In genomic region chr5:147515269-147515668, GRCh38 we compare ENCODE assay signal across 2 cellular contexts.
A peak's percentile ranks its signal among the peaks of the same experiment; 100 is the strongest.
TF ChIP-seq lines count a peak whose summit lies in the region.

No MANE protein-coding gene starts in this region.

TF ChIP-seq in A549, 52 proteins besides CTCF, POLR2A, EP300 and RAD21 (continued from another document):
- TF ChIP-seq, protein P1, sequence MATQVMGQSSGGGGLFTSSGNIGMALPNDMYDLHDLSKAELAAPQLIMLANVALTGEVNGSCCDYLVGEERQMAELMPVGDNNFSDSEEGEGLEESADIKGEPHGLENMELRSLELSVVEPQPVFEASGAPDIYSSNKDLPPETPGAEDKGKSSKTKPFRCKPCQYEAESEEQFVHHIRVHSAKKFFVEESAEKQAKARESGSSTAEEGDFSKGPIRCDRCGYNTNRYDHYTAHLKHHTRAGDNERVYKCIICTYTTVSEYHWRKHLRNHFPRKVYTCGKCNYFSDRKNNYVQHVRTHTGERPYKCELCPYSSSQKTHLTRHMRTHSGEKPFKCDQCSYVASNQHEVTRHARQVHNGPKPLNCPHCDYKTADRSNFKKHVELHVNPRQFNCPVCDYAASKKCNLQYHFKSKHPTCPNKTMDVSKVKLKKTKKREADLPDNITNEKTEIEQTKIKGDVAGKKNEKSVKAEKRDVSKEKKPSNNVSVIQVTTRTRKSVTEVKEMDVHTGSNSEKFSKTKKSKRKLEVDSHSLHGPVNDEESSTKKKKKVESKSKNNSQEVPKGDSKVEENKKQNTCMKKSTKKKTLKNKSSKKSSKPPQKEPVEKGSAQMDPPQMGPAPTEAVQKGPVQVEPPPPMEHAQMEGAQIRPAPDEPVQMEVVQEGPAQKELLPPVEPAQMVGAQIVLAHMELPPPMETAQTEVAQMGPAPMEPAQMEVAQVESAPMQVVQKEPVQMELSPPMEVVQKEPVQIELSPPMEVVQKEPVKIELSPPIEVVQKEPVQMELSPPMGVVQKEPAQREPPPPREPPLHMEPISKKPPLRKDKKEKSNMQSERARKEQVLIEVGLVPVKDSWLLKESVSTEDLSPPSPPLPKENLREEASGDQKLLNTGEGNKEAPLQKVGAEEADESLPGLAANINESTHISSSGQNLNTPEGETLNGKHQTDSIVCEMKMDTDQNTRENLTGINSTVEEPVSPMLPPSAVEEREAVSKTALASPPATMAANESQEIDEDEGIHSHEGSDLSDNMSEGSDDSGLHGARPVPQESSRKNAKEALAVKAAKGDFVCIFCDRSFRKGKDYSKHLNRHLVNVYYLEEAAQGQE (IDR thresholded peaks at IDR 0.05), result peak; percentile 43; the same call in 1 of the 2 replicates
- TF ChIP-seq ESRRA (IDR thresholded peaks at IDR 0.05; ENCODE audit: borderline replicate concordance, low read length) (no peak), CBX2 (IDR thresholded peaks at IDR 0.05; ENCODE audit: borderline replicate concordance, low read depth) (no peak)

TF ChIP-seq in GM23338, 12 proteins besides CTCF, POLR2A, EP300 and RAD21 (continued from another document):
- TF ChIP-seq, protein P1 (IDR thresholded peaks at IDR 0.05; ENCODE audit: unreplicated experiment), result peak; percentile 17
TF ChIP-seq in GM23338: peak in this region for 1.
